In genomic region chr16:29993903-29994612, GRCh38 we compare ENCODE assay signal across 9 cellular contexts. TPM values are rescaled to one million over a fixed set of nuclear protein-coding genes. Genes with fewer than 3 reads are reported as not detected.
DNase-seq lines count a peak whose midpoint lies in the region; ATAC-seq and TF ChIP-seq lines count a peak whose summit lies in the region.
"Had no signal": no experiment of that assay in that cellular context is flagged by ENCODE, and none has a peak within 500 bp of the region (broad histone marks: within the 10 kb centered on the region; RNA-seq: fewer than 3 reads in every experiment).

No MANE protein-coding gene starts in this region.

- H3K27ac Mint-ChIP-seq in activated CD4-positive, alpha-beta T cell treated with anti-CD3 and anti-CD28 coated beads, Interleukin-2, amount 10 ng/mL, durations not matched to agents 24 days and 14 days, result peak overlapping the region; percentile 98
- H3K27ac Mint-ChIP-seq in T-helper 17 cell (peak overlapping the region; percentile 94), glutamatergic neuron (ENCODE audit: unreplicated experiment) (peak overlapping the region; percentile 56)
- peak overlapping the region in 1 of 2 donors; percentile 70 for H3K27ac Mint-ChIP-seq in stimulated activated naive CD8-positive, alpha-beta T cell treated with anti-CD3 and anti-CD28 coated beads, Interleukin-15, amount 100 ng/mL, for 72 hours

- no peaks in the 10 kb centered on the region for H3K27me3 Mint-ChIP-seq in activated CD4-positive, alpha-beta T cell treated with anti-CD3 and anti-CD28 coated beads, Interleukin-2, amount 10 ng/mL, durations not matched to agents 24 days and 14 days
- H3K27me3 Mint-ChIP-seq in T-helper 17 cell (no peaks in the 10 kb centered on the region), glutamatergic neuron (ENCODE audit: unreplicated experiment) (peaks cover 14% of the 10 kb centered on the region)
- H3K27me3 Mint-ChIP-seq in stimulated activated naive CD8-positive, alpha-beta T cell treated with anti-CD3 and anti-CD28 coated beads, Interleukin-15, amount 100 ng/mL, for 72 hours, result no peaks in the 10 kb centered on the region

- no peak for TF ChIP-seq CTCF in glutamatergic neuron (IDR thresholded peaks at IDR 0.05; ENCODE audit: partially characterized antibody, unreplicated experiment)

- H3K9me3 ChIP-seq in T-helper 17 cell (ENCODE audit: control insufficient read depth, low read length, poor library complexity, severe bottlenecking), result no peaks in the 10 kb centered on the region

- peaks cover 24% of the 10 kb centered on the region for H3K4me1 Mint-ChIP-seq in activated CD4-positive, alpha-beta T cell treated with anti-CD3 and anti-CD28 coated beads, Interleukin-2, amount 10 ng/mL, durations not matched to agents 24 days and 14 days
- H3K4me1 Mint-ChIP-seq in T-helper 17 cell, result peaks cover 24% of the 10 kb centered on the region
- peaks cover 3% of the 10 kb centered on the region for H3K4me1 Mint-ChIP-seq in glutamatergic neuron (ENCODE audit: low read depth, unreplicated experiment)
- H3K4me1 Mint-ChIP-seq in stimulated activated naive CD8-positive, alpha-beta T cell treated with anti-CD3 and anti-CD28 coated beads, Interleukin-15, amount 100 ng/mL, for 72 hours, result peaks cover 45% of the 10 kb centered on the region

- no peaks in the 10 kb centered on the region for H3K9me3 Mint-ChIP-seq in activated CD4-positive, alpha-beta T cell treated with anti-CD3 and anti-CD28 coated beads, Interleukin-2, amount 10 ng/mL, durations not matched to agents 24 days and 14 days
- H3K9me3 Mint-ChIP-seq in glutamatergic neuron (ENCODE audit: unreplicated experiment), result peaks cover 3% of the 10 kb centered on the region
- no peaks in the 10 kb centered on the region for H3K9me3 Mint-ChIP-seq in stimulated activated naive CD8-positive, alpha-beta T cell treated with anti-CD3 and anti-CD28 coated beads, Interleukin-15, amount 100 ng/mL, for 72 hours

- intact Hi-C loops in activated CD4-positive, alpha-beta T cell treated with anti-CD3 and anti-CD28 coated beads, Interleukin-2, amount 10 ng/mL, durations not matched to agents 24 days and 14 days (cut with micrococcal nuclease), result loop anchor here (10.0 kb wide), 2 partner anchors 381 to 661 kb away; partner anchors contain the start of genes FBRS, MYL11, PRR14 and TBC1D10B

- peak overlapping the region; percentile 95 for H3K4me3 Mint-ChIP-seq in activated CD4-positive, alpha-beta T cell treated with anti-CD3 and anti-CD28 coated beads, Interleukin-2, amount 10 ng/mL, durations not matched to agents 24 days and 14 days
- H3K4me3 Mint-ChIP-seq in T-helper 17 cell (peak overlapping the region; percentile 79), glutamatergic neuron (ENCODE audit: unreplicated experiment) (peak overlapping the region; percentile 16)
- H3K4me3 Mint-ChIP-seq in stimulated activated naive CD8-positive, alpha-beta T cell treated with anti-CD3 and anti-CD28 coated beads, Interleukin-15, amount 100 ng/mL, for 72 hours, result peak overlapping the region; percentile 98 to 100

- peaks cover 44% of the 10 kb centered on the region for H3K36me3 Mint-ChIP-seq in activated CD4-positive, alpha-beta T cell treated with anti-CD3 and anti-CD28 coated beads, Interleukin-2, amount 10 ng/mL, durations not matched to agents 24 days and 14 days (ENCODE audit: low read depth)
- H3K36me3 Mint-ChIP-seq in T-helper 17 cell (ENCODE audit: low read depth) (no peaks in the 10 kb centered on the region), glutamatergic neuron (ENCODE audit: unreplicated experiment) (peaks cover 7% of the 10 kb centered on the region)

- no peak for DNase-seq in activated CD4-positive, alpha-beta T cell treated with anti-CD3 and anti-CD28 coated beads, Interleukin-2, amount 10 ng/mL, durations not matched to agents 24 days and 14 days
- no peak for DNase-seq in activated CD4-positive, alpha-beta T cell treated with anti-CD3 and anti-CD28 coated beads, Interleukin-2, amount 50 U/mL, for 4 hours
- DNase-seq in T-helper 17 cell, result no peak
- DNase-seq in glutamatergic neuron, result no peak
- no peak for DNase-seq in stimulated activated naive CD8-positive, alpha-beta T cell treated with anti-CD3 and anti-CD28 coated beads, Interleukin-15, amount 100 ng/mL, for 72 hours
- DNase-seq in NCI-H510A (lab: John Stamatoyannopoulos, UW), result no peak
- DNase-seq in epidermal melanocyte (ENCODE audit: insufficient read length, low spot score), result no peak
- DNase-seq: NCI-H524 treated with DMSO at 0.1 percent for 48 hours had no signal

- ATAC-seq in T-helper 17 cell (no peak), GM18867 (IDR thresholded peaks at IDR 0.05; ENCODE audit: unreplicated experiment) (no peak)
- no peak for ATAC-seq in stimulated activated naive CD8-positive, alpha-beta T cell treated with anti-CD3 and anti-CD28 coated beads, Interleukin-15, amount 100 ng/mL, for 72 hours

RNA-seq across cellular contexts. Expression of gene HIRIP3, which starts 1.4 kb away (rescaled TPM):
- 45.9 and 47.7 TPM in 2 replicates for total RNA-seq in activated CD4-positive, alpha-beta T cell treated with anti-CD3 and anti-CD28 coated beads, Interleukin-2, amount 10 ng/mL, durations not matched to agents 24 days and 14 days
- total RNA-seq in T-helper 17 cell (10 to 100 TPM; 11.3 to 11.5 TPM), glutamatergic neuron (ENCODE audit: unreplicated experiment) (12.2 TPM)

RNA-seq across cellular contexts. Expression of gene INO80E, which starts 2.0 kb away (rescaled TPM):
- 129 and 133 TPM in 2 replicates for total RNA-seq in activated CD4-positive, alpha-beta T cell treated with anti-CD3 and anti-CD28 coated beads, Interleukin-2, amount 10 ng/mL, durations not matched to agents 24 days and 14 days
- 10 to 100 TPM; 72.4 to 76.7 TPM for total RNA-seq in T-helper 17 cell
- total RNA-seq in glutamatergic neuron (ENCODE audit: unreplicated experiment), result 71.4 TPM

RNA-seq across cellular contexts. Expression of gene DOC2A, which starts 16.8 kb away (rescaled TPM):
- total RNA-seq in activated CD4-positive, alpha-beta T cell treated with anti-CD3 and anti-CD28 coated beads, Interleukin-2, amount 10 ng/mL, durations not matched to agents 24 days and 14 days, result 2.7 and 3.2 TPM in 2 replicates
- total RNA-seq in T-helper 17 cell, result under 1 TPM in 1 of 2 donors, not detected in 1; 0.16 TPM
- 4.2 TPM for total RNA-seq in glutamatergic neuron (ENCODE audit: unreplicated experiment)

RNA-seq across cellular contexts. Expression of gene TAOK2, which starts 20.4 kb away (rescaled TPM):
- 35.8 and 38.7 TPM in 2 replicates for total RNA-seq in activated CD4-positive, alpha-beta T cell treated with anti-CD3 and anti-CD28 coated beads, Interleukin-2, amount 10 ng/mL, durations not matched to agents 24 days and 14 days
- 10 to 100 TPM; 21.0 to 22.9 TPM for total RNA-seq in T-helper 17 cell
- total RNA-seq in glutamatergic neuron (ENCODE audit: unreplicated experiment), result 58.5 TPM

RNA-seq across cellular contexts. Expression of gene C16orf92, which starts 28.9 kb away (rescaled TPM):
- total RNA-seq in activated CD4-positive, alpha-beta T cell treated with anti-CD3 and anti-CD28 coated beads, Interleukin-2, amount 10 ng/mL, durations not matched to agents 24 days and 14 days, result not detected in 2 replicates
- total RNA-seq in T-helper 17 cell (not detected), glutamatergic neuron (ENCODE audit: unreplicated experiment) (not detected)

Comparison
In these comparisons a context has a peak if more than half of its experiments do, and no peak if none do; other contexts are left out.
1. H3K4me3 Mint-ChIP-seq: peak in every context shown above with its lines; median percentile 99 in stimulated activated naive CD8-positive, alpha-beta T cell treated with anti-CD3 and anti-CD28 coated beads, Interleukin-15, amount 100 ng/mL, for 72 hours; 95 in activated CD4-positive, alpha-beta T cell treated with anti-CD3 and anti-CD28 coated beads, Interleukin-2, amount 10 ng/mL, durations not matched to agents 24 days and 14 days; 79 in T-helper 17 cell; 16 in glutamatergic neuron.